1 cellular context compared by ENCODE assay signal in genomic region chr7:18457832-18458231, GRCh38.
TF ChIP-seq lines count a peak whose summit lies in the region.

No MANE protein-coding gene starts in this region.

TF ChIP-seq in WTC11, 78 proteins besides CTCF, POLR2A, EP300 and RAD21 (continued from another document):
- no peak for TF ChIP-seq AR (CRISPR knock-in tag; IDR thresholded peaks at IDR 0.05)
